ENCODE assay signal across 26 cellular contexts in genomic region chr17:58865301-58865700, GRCh38.
"Had no signal": no experiment of that assay in that cellular context is flagged by ENCODE, and none has a peak within 500 bp of the region (broad histone marks: within the 10 kb centered on the region; RNA-seq: fewer than 3 reads in every experiment).

No MANE protein-coding gene starts in this region.

- H3K27ac ChIP-seq: colonic mucosa, epithelial cell of prostate, esophagus squamous epithelium, gastrocnemius medialis, heart right ventricle, left lung, lower lobe of right lung had no signal

- H3K27me3 ChIP-seq: colonic mucosa, gastrocnemius medialis, heart right ventricle, left lung had no signal

- FAIRE-seq: endometrium, islet of Langerhans, keratinocyte had no signal

- DNase-seq: colonic mucosa; cortex of kidney; effector CD8-positive, alpha-beta T cell; effector memory CD8-positive, alpha-beta T cell; endodermal cell; erythroblast; esophagus squamous epithelium; foreskin fibroblast; foreskin melanocyte; gastrocnemius medialis; glutamatergic neuron; head of caudate nucleus; heart right ventricle; hippocampal formation; left cardiac atrium; left lung; left ventricle myocardium superior; lower lobe of right lung; mesenchymal stem cell; midbrain; naive thymus-derived CD4-positive, alpha-beta T cell had no signal

- H3K9me3 ChIP-seq: colonic mucosa, esophagus squamous epithelium, gastrocnemius medialis, left lung, lower lobe of right lung had no signal

- H3K36me3 ChIP-seq: colonic mucosa, esophagus squamous epithelium, gastrocnemius medialis, heart right ventricle, left lung, lower lobe of right lung had no signal

- H3K4me3 ChIP-seq: colonic mucosa, esophagus squamous epithelium, gastrocnemius medialis, heart right ventricle, left lung, lower lobe of right lung had no signal

- ATAC-seq: effector memory CD8-positive, alpha-beta T cell; esophagus mucosa; gastrocnemius medialis; heart right ventricle; left cardiac atrium; left lung; left ventricle myocardium superior; lower lobe of right lung; naive thymus-derived CD4-positive, alpha-beta T cell had no signal

- H3K4me1 ChIP-seq: colonic mucosa, esophagus squamous epithelium, gastrocnemius medialis, heart right ventricle, left lung, lower lobe of right lung had no signal
